ENCODE assay signal across 20 cellular contexts in genomic region chr18:14930076-14930475, GRCh38.
DNase-seq lines count a peak whose midpoint lies in the region; ATAC-seq and TF ChIP-seq lines count a peak whose summit lies in the region.
"Had no signal": no experiment of that assay in that cellular context is flagged by ENCODE, and none has a peak within 500 bp of the region (broad histone marks: within the 10 kb centered on the region; RNA-seq: fewer than 3 reads in every experiment).

No MANE protein-coding gene starts in this region.

- CTCF ChIA-PET in activated CD8-positive, alpha-beta memory T cell treated with anti-CD3 and anti-CD28 coated beads, Interleukin-2, amount 10 ng/mL, durations not matched to agents 7 days and 5 days (lab: Charles Lee): no interaction called here

- no peak for TF ChIP-seq CTCF in endothelial cell (IDR thresholded peaks at IDR 0.05; ENCODE audit: unreplicated experiment)
- TF ChIP-seq CTCF in vagina (IDR thresholded peaks at IDR 0.05): no peak

- H3K36me3 Mint-ChIP-seq in activated CD8-positive, alpha-beta memory T cell treated with anti-CD3 and anti-CD28 coated beads, Interleukin-2, amount 10 ng/mL, durations not matched to agents 7 days and 5 days: no peaks in the 10 kb centered on the region
- H3K36me3 Mint-ChIP-seq in endothelial cell (ENCODE audit: low read depth, unreplicated experiment): peaks cover 20% of the 10 kb centered on the region
- H3K36me3 Mint-ChIP-seq: CD8-positive, alpha-beta T cell had no signal

- H3K4me3 ChIP-seq in vagina: no peak overlapping the region
- H3K4me3 ChIP-seq: A549; BLaER1 treated with 17β-estradiol and CSF1 and Interleukin-3, amounts not matched to agents 10 nM and 100 nM had no signal

- no peaks in the 10 kb centered on the region for H3K9me3 Mint-ChIP-seq in activated CD8-positive, alpha-beta memory T cell treated with anti-CD3 and anti-CD28 coated beads, Interleukin-2, amount 10 ng/mL, durations not matched to agents 7 days and 5 days (ENCODE audit: low read depth)
- H3K9me3 Mint-ChIP-seq in endothelial cell (ENCODE audit: unreplicated experiment): peaks cover 12% of the 10 kb centered on the region
- H3K9me3 Mint-ChIP-seq: CD4-positive, alpha-beta T cell; CD8-positive, alpha-beta T cell had no signal

- H3K27ac ChIP-seq in vagina: no peak overlapping the region
- H3K27ac ChIP-seq: 22Rv1; A549; BLaER1 treated with 17β-estradiol and CSF1 and Interleukin-3, amounts not matched to agents 10 nM and 100 nM; C4-2B had no signal

- no peak for ATAC-seq in activated CD8-positive, alpha-beta memory T cell treated with anti-CD3 and anti-CD28 coated beads, Interleukin-2, amount 10 ng/mL, durations not matched to agents 7 days and 5 days
- no peak for ATAC-seq in HG03442 (IDR thresholded peaks at IDR 0.05; ENCODE audit: unreplicated experiment)
- ATAC-seq: A549; CD8-positive, alpha-beta T cell had no signal

- H3K27ac Mint-ChIP-seq in activated CD8-positive, alpha-beta memory T cell treated with anti-CD3 and anti-CD28 coated beads, Interleukin-2, amount 10 ng/mL, durations not matched to agents 7 days and 5 days: no peak overlapping the region
- H3K27ac Mint-ChIP-seq in endothelial cell (ENCODE audit: unreplicated experiment): no peak overlapping the region
- H3K27ac Mint-ChIP-seq: B cell; CD4-positive, alpha-beta T cell; CD8-positive, alpha-beta T cell had no signal

- no peaks in the 10 kb centered on the region for H3K27me3 ChIP-seq in vagina
- H3K27me3 ChIP-seq: BLaER1 treated with 17β-estradiol and CSF1 and Interleukin-3, amounts not matched to agents 10 nM and 100 nM had no signal

- peak; percentile 38 for DNase-seq in activated CD8-positive, alpha-beta memory T cell treated with anti-CD3 and anti-CD28 coated beads for 24 hours
- DNase-seq in activated CD8-positive, alpha-beta memory T cell treated with anti-CD3 and anti-CD28 coated beads, Interleukin-2, amount 10 ng/mL, durations not matched to agents 7 days and 5 days: no peak
- DNase-seq in endothelial cell (ENCODE audit: low spot score): no peak
- DNase-seq in mesenteric fat pad (ENCODE audit: low spot score): peak; percentile 75
- DNase-seq in vagina (ENCODE audit: extremely low spot score in 2 of 2): peak; percentile 62 to 84
- DNase-seq in GM19240 (ENCODE audit: insufficient read length, low spot score): no peak
- no peak for DNase-seq in nucleus accumbens (lab: John Stamatoyannopoulos, UW)
- DNase-seq: AML-193; Caco-2; Calu3; CD4-positive, alpha-beta T cell; DMS79 treated with DMSO at 0.1 percent for 48 hours; GF-D8 had no signal

- no peaks in the 10 kb centered on the region for H3K4me1 Mint-ChIP-seq in activated CD8-positive, alpha-beta memory T cell treated with anti-CD3 and anti-CD28 coated beads, Interleukin-2, amount 10 ng/mL, durations not matched to agents 7 days and 5 days
- no peaks in the 10 kb centered on the region for H3K4me1 Mint-ChIP-seq in endothelial cell (ENCODE audit: unreplicated experiment)
- H3K4me1 Mint-ChIP-seq: B cell had no signal

- no peaks in the 10 kb centered on the region for H3K9me3 ChIP-seq in vagina
- H3K9me3 ChIP-seq: A549; BLaER1 treated with 17β-estradiol and CSF1 and Interleukin-3, amounts not matched to agents 10 nM and 100 nM; Caco-2 had no signal

- no peaks in the 10 kb centered on the region for H3K36me3 ChIP-seq in vagina
- H3K36me3 ChIP-seq: BLaER1 treated with 17β-estradiol and CSF1 and Interleukin-3, amounts not matched to agents 10 nM and 100 nM had no signal

- H3K27me3 Mint-ChIP-seq in activated CD8-positive, alpha-beta memory T cell treated with anti-CD3 and anti-CD28 coated beads, Interleukin-2, amount 10 ng/mL, durations not matched to agents 7 days and 5 days: no peaks in the 10 kb centered on the region
- H3K27me3 Mint-ChIP-seq in endothelial cell (ENCODE audit: unreplicated experiment): peaks cover 21% of the 10 kb centered on the region
- H3K27me3 Mint-ChIP-seq: B cell; CD4-positive, alpha-beta T cell had no signal

- TF ChIP-seq POLR2A in vagina (IDR thresholded peaks at IDR 0.05): no peak

- H3K4me1 ChIP-seq in vagina: no peaks in the 10 kb centered on the region
- H3K4me1 ChIP-seq: A549, Caco-2 had no signal

- intact Hi-C loops in vagina (cut with DNase I): no loop called here

- H3K4me3 Mint-ChIP-seq in activated CD8-positive, alpha-beta memory T cell treated with anti-CD3 and anti-CD28 coated beads, Interleukin-2, amount 10 ng/mL, durations not matched to agents 7 days and 5 days: no peak overlapping the region
- H3K4me3 Mint-ChIP-seq in endothelial cell (ENCODE audit: unreplicated experiment): peak overlapping the region; percentile 48
- H3K4me3 Mint-ChIP-seq: B cell; CD4-positive, alpha-beta T cell; CD8-positive, alpha-beta T cell had no signal

Comparison
In these comparisons a context has a peak if more than half of its experiments do, and no peak if none do; other contexts are left out.
1. DNase-seq: peak in activated CD8-positive, alpha-beta memory T cell treated with anti-CD3 and anti-CD28 coated beads for 24 hours (single experiment), mesenteric fat pad (single experiment) and vagina (2 of 2); none in activated CD8-positive, alpha-beta memory T cell treated with anti-CD3 and anti-CD28 coated beads, Interleukin-2, amount 10 ng/mL, durations not matched to agents 7 days and 5 days (single experiment), endothelial cell (single experiment), GM19240 (single experiment) and nucleus accumbens (0 of 56).